In the genomic region with DNA sequence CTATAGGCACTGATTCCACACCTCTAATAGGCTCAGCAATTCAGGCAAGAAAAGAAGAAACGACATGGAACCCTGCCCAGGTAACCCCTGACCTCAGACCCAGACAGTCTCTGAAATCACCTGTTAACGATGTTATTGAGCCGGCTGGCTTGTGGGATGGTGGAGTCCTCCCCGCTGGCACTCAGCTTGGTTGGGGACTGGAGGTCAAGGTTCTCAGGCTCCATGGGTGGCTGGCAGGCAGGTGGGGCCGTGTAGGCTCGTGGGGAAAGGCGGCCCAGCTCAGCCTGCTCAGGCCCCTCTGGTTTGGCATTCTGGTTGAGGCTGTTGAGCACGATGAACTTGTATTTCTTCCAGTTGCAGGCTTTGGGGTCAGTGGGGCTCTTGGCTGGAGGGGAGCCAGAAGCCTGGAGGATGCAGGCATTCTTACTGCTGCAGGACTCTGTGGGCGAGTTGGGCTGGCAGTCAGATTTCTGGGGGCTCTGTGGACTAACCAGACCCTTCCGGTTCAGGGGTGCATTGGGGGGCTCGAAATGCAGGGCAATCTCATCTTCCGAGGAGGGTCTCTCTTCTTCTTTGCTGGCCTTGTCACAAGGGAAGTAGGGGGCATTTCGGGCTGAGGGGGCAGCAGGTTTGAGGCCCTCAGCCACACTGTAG, we compare ENCODE assay signal across 24 cellular contexts. TPM values are rescaled to one million over a fixed set of nuclear protein-coding genes. Genes with fewer than 3 reads are reported as not detected.
"Had no signal": no experiment of that assay in that cellular context is flagged by ENCODE, and none has a peak within 500 bp of the region (broad histone marks: within the 10 kb centered on the region; RNA-seq: fewer than 3 reads in every experiment).

No MANE protein-coding gene starts in this region.

- H3K4me1 ChIP-seq: testis had no signal

- H3K27ac ChIP-seq: cardiac muscle cell, esophagus squamous epithelium, hepatocyte, stomach, testis, VCaP had no signal

- H3K27me3 Mint-ChIP-seq: activated naive CD8-positive, alpha-beta T cell; T-helper 17 cell; type B pancreatic cell had no signal

- H3K4me3 ChIP-seq: cardiac muscle cell, esophagus squamous epithelium, hepatocyte, stomach, testis had no signal

- H3K27me3 ChIP-seq: cardiac muscle cell, esophagus squamous epithelium, hepatocyte, stomach, testis had no signal

- ATAC-seq: left cardiac atrium, T-helper 17 cell had no signal

- H2AFZ ChIP-seq: hepatocyte had no signal

- H3K4me3 Mint-ChIP-seq: activated naive CD8-positive, alpha-beta T cell; activated T-helper 1 cell treated with anti-CD3 and anti-CD28 coated beads, Interleukin-12 subunit alpha, Interleukin-12 subunit beta, Interleukin-2, Interleukin-4 antibody, amounts not matched to agents 30 ng/mL and 10 ng/mL and 1 ng/mL, durations not matched to agents 14 hours and 24 hours and 36 hours; nephron progenitor cell; T-helper 17 cell; type B pancreatic cell had no signal

- DNase-seq: activated CD4-positive, alpha-beta T cell treated with anti-CD3 and anti-CD28 coated beads for 1 hour; activated gamma-delta T cell treated with Interleukin-2 at 50 U/mL for 16 hours; dermis blood vessel endothelial cell; effector memory CD4-positive, alpha-beta T cell; esophagus squamous epithelium; left cardiac atrium; nephron progenitor cell; nucleus accumbens; posterior cingulate gyrus; retina; small intestine; stimulated activated CD4-positive, alpha-beta T cell treated with anti-CD3 and anti-CD28 coated beads, Interleukin-15, amount 100 ng/mL, for 24 hours; stimulated activated CD4-positive, alpha-beta T cell treated with anti-CD3 and anti-CD28 coated beads, Interleukin-2, amount 100 ng/mL, for 48 hours; stomach; T-helper 17 cell; testis had no signal

- H3K9me3 Mint-ChIP-seq: activated T-helper 1 cell treated with anti-CD3 and anti-CD28 coated beads, Interleukin-12 subunit alpha, Interleukin-12 subunit beta, Interleukin-2, Interleukin-4 antibody, amounts not matched to agents 30 ng/mL and 10 ng/mL and 1 ng/mL, durations not matched to agents 14 hours and 24 hours and 36 hours; nephron progenitor cell; type B pancreatic cell had no signal

- H3K27ac Mint-ChIP-seq: activated naive CD8-positive, alpha-beta T cell; activated T-helper 1 cell treated with anti-CD3 and anti-CD28 coated beads, Interleukin-12 subunit alpha, Interleukin-12 subunit beta, Interleukin-2, Interleukin-4 antibody, amounts not matched to agents 30 ng/mL and 10 ng/mL and 1 ng/mL, durations not matched to agents 14 hours and 24 hours and 36 hours; nephron progenitor cell; T-helper 17 cell; type B pancreatic cell had no signal

- H3K9me3 ChIP-seq: esophagus squamous epithelium, stomach, testis had no signal

- H3K4me2 ChIP-seq: hepatocyte had no signal

RNA-seq across cellular contexts. Expression of gene RTP2, which starts 26.7 kb away (rescaled TPM):
- total RNA-seq: activated T-helper 1 cell treated with anti-CD3 and anti-CD28 coated beads, Interleukin-12 subunit alpha, Interleukin-12 subunit beta, Interleukin-2, Interleukin-4 antibody, amounts not matched to agents 30 ng/mL and 10 ng/mL and 1 ng/mL, durations not matched to agents 14 hours and 24 hours and 36 hours; cardiac muscle cell; chondrocyte; dermis blood vessel endothelial cell; esophagus squamous epithelium; hepatocyte; left cardiac atrium; myocyte; stomach; T-helper 17 cell had no signal

RNA-seq across cellular contexts. Expression of gene SST, which starts 58.9 kb away (rescaled TPM):
- total RNA-seq: activated T-helper 1 cell treated with anti-CD3 and anti-CD28 coated beads, Interleukin-12 subunit alpha, Interleukin-12 subunit beta, Interleukin-2, Interleukin-4 antibody, amounts not matched to agents 30 ng/mL and 10 ng/mL and 1 ng/mL, durations not matched to agents 14 hours and 24 hours and 36 hours; chondrocyte; dermis blood vessel endothelial cell; esophagus squamous epithelium; left cardiac atrium; myocyte; T-helper 17 cell; testis had no signal
